In the genomic region with DNA sequence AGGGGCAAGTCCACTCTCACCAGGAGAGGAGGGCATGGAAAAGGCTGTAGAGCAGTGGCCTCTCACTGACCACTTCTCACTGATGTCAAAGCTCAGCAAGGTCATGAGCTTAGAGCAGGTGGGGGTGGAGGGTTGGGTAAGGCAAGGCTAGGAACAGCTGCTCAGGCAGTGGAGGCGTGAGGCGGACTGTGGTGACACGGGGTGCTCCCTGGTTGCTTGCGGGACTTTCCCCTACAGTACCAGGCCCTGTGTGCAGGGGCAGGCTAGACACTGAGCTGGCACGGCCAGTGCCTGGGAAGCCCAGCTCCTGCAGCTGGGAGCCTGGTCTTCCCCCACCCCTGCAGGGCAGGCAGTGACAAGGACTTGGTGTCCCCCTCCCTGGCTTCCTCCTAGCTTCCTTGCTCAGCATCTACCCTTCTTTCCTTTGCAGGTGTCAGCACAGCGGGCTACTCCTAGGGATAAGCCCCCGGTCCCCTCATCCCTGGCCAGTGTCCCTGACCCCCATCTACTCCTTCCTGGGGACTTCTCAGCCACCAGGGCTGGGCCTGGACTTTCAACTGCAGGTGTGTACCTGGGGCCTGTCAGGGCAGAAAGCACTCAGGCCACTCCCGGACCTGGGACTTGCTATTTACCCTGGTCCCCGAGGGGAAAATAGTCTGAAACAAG, we compare ENCODE assay signal across 9 cellular contexts. TPM values are rescaled to one million over a fixed set of nuclear protein-coding genes. Genes with fewer than 3 reads are reported as not detected.
DNase-seq lines count a peak whose midpoint lies in the region; ATAC-seq and TF ChIP-seq lines count a peak whose summit lies in the region.
"Had no signal": no experiment of that assay in that cellular context is flagged by ENCODE, and none has a peak within 500 bp of the region (broad histone marks: within the 10 kb centered on the region; RNA-seq: fewer than 3 reads in every experiment).

No MANE protein-coding gene starts in this region.

- no peak for TF ChIP-seq EP300 in upper lobe of left lung (IDR thresholded peaks at IDR 0.05)

- no peak overlapping the region for H3K27ac ChIP-seq in HUES6 (ENCODE audit: low read depth, low read length)
- no peak overlapping the region for H3K27ac ChIP-seq in duodenal mucosa (ENCODE audit: low read depth, low read length)
- H3K27ac ChIP-seq in upper lobe of left lung: peak overlapping the region in 3 of 4 donors; percentile 19 to 61 (median 41)
- H3K27ac ChIP-seq: C4-2B had no signal

- no peak for ATAC-seq in upper lobe of left lung (ENCODE audit: low FRiP score in 2 of 2)
- no peak for ATAC-seq in left lobe of liver

- WGBS in upper lobe of left lung, 2 donors: 77 to 89% methylated on average over 7 to 9 of the region's 9 CpGs

- H3K36me3 ChIP-seq in HUES6 (ENCODE audit: control insufficient read depth, insufficient read depth, low read length) (peaks cover 55% of the 10 kb centered on the region), duodenal mucosa (ENCODE audit: control insufficient read depth in 1 of 2, insufficient read depth in 2 of 2, low read length in 2 of 2) (peaks cover 22 to 59% of the 10 kb centered on the region in 2 donors), upper lobe of left lung (peaks cover 9 to 57% (median 52%) of the 10 kb centered on the region in 4 donors)

- no peak for TF ChIP-seq POLR2A in upper lobe of left lung (IDR thresholded peaks at IDR 0.05)

- TF ChIP-seq CTCF in upper lobe of left lung (IDR thresholded peaks at IDR 0.05): no peak

- H3K9me3 ChIP-seq in HUES6 (ENCODE audit: control insufficient read depth, insufficient read depth, low read depth, low read length) (no peaks in the 10 kb centered on the region), duodenal mucosa (ENCODE audit: control insufficient read depth in 1 of 2, low read length in 2 of 2) (no peaks in the 10 kb centered on the region), upper lobe of left lung (no peaks in the 10 kb centered on the region)

- H3K27me3 ChIP-seq in HUES6 (ENCODE audit: control insufficient read depth, insufficient read depth, low read length) (no peaks in the 10 kb centered on the region), duodenal mucosa (ENCODE audit: control insufficient read depth in 1 of 2, insufficient read depth in 2 of 2, low read length in 2 of 2) (no peaks in the 10 kb centered on the region), upper lobe of left lung (no peaks in the 10 kb centered on the region)

- H3K9ac ChIP-seq in HUES6 (ENCODE audit: low read length) (peak overlapping the region; percentile 3), duodenal mucosa (ENCODE audit: low read depth in 1 of 2, low read length in 2 of 2) (peak overlapping the region in 1 of 2 donors; percentile 38)

- no peak overlapping the region for H3K4me3 ChIP-seq in HUES6 (ENCODE audit: low read depth, low read length)
- H3K4me3 ChIP-seq in duodenal mucosa (ENCODE audit: low read depth in 1 of 2, low read length in 2 of 2): peak overlapping the region; percentile 32 to 36
- H3K4me3 ChIP-seq in upper lobe of left lung: no peak overlapping the region

- no peaks in the 10 kb centered on the region for H3K4me1 ChIP-seq in HUES6 (ENCODE audit: control insufficient read depth, insufficient read depth, low read length)
- H3K4me1 ChIP-seq in duodenal mucosa (ENCODE audit: control insufficient read depth in 1 of 2, insufficient read depth in 2 of 2, low read length in 2 of 2): peaks cover 48 to 52% of the 10 kb centered on the region in 2 donors
- peaks cover 10 to 28% (median 21%) of the 10 kb centered on the region in 4 donors for H3K4me1 ChIP-seq in upper lobe of left lung

- DNase-seq in activated naive CD4-positive, alpha-beta T cell treated with Interleukin-2 at 50 U/mL for 16 hours: peak; percentile 45
- no peak for DNase-seq in activated naive CD4-positive, alpha-beta T cell treated with anti-CD3 and anti-CD28 coated beads, Interleukin-2, amount 50 U/mL, for 16 hours
- DNase-seq in upper lobe of left lung (peak in 1 of 2 donors; percentile 56), left lobe of liver (ENCODE audit: low spot score) (no peak), ecto neural progenitor cell (ENCODE audit: low spot score) (no peak), epidermal melanocyte (ENCODE audit: insufficient read length, low spot score) (no peak)

RNA-seq across cellular contexts. Expression of a gene that starts 45.6 kb away (rescaled TPM):
- total RNA-seq in upper lobe of left lung (10 to 100 TPM; 18.4 to 81.8 (median 53.9) TPM), left lobe of liver (16.0 TPM)

Comparison
In these comparisons a context has a peak if more than half of its experiments do, and no peak if none do; other contexts are left out.
1. H3K27ac ChIP-seq: peak in upper lobe of left lung (3 of 4); none in HUES6 (single experiment) and duodenal mucosa (single experiment).
2. H3K4me3 ChIP-seq: peak in duodenal mucosa (2 of 2); none in HUES6 (single experiment) and upper lobe of left lung (0 of 4).